Comparison of ENCODE assay signal across 3 cellular contexts in genomic region chr9:38044706-38045105, GRCh38.
TF ChIP-seq lines count a peak whose summit lies in the region.

No MANE protein-coding gene starts in this region.

TF ChIP-seq in IMR-90, 13 proteins besides CTCF, POLR2A, EP300 and RAD21:
- TF ChIP-seq MXI1 (IDR thresholded peaks at IDR 0.05; ENCODE audit: borderline replicate concordance, low read depth, low read length) (no peak), MAZ (IDR thresholded peaks at IDR 0.05; ENCODE audit: borderline replicate concordance, low read depth, low read length) (no peak), CHD1 (IDR thresholded peaks at IDR 0.05; ENCODE audit: low read depth, low read length) (no peak), FOS (IDR thresholded peaks at IDR 0.05; ENCODE audit: low read depth, low read length) (no peak), SMC3 (IDR thresholded peaks at IDR 0.05; ENCODE audit: low read depth, low read length) (no peak), BHLHE40 (IDR thresholded peaks at IDR 0.05; ENCODE audit: low read depth, low read length) (no peak), USF2 (IDR thresholded peaks at IDR 0.05; ENCODE audit: low read depth, low read length) (no peak), CEBPB (IDR thresholded peaks at IDR 0.05; ENCODE audit: low read depth, low read length) (no peak), NFE2L2 (IDR thresholded peaks at IDR 0.05; ENCODE audit: low read depth, low read length) (no peak), MAFK (IDR thresholded peaks at IDR 0.05; ENCODE audit: low read depth, low read length) (no peak), RCOR1 (IDR thresholded peaks at IDR 0.05; ENCODE audit: insufficient replicate concordance, low read length) (no peak), RFX5 (IDR thresholded peaks at IDR 0.05; ENCODE audit: low read depth, low read length) (no peak), ELK1 (IDR thresholded peaks at IDR 0.05; ENCODE audit: borderline replicate concordance, low read depth, low read length) (no peak)
TF ChIP-seq in IMR-90: peak in this region for 0.

TF ChIP-seq in WTC11, 78 proteins besides CTCF, POLR2A, EP300 and RAD21 (continues in another document):
- TF ChIP-seq E2F4 (CRISPR knock-in tag; IDR thresholded peaks at IDR 0.05; ENCODE audit: borderline replicate concordance, low read depth) (no peak), MAX (CRISPR knock-in tag; IDR thresholded peaks at IDR 0.05) (no peak), TP53 (CRISPR knock-in tag; IDR thresholded peaks at IDR 0.05) (no peak), ZNF396 (CRISPR knock-in tag; IDR thresholded peaks at IDR 0.05; ENCODE audit: borderline replicate concordance) (no peak), ZBTB21 (CRISPR knock-in tag; IDR thresholded peaks at IDR 0.05; ENCODE audit: borderline replicate concordance) (no peak), EMX1 (CRISPR knock-in tag; IDR thresholded peaks at IDR 0.05) (no peak), NFATC4 (CRISPR knock-in tag; IDR thresholded peaks at IDR 0.05) (no peak), ZNF232 (CRISPR knock-in tag; IDR thresholded peaks at IDR 0.05) (no peak), GTF2I (CRISPR knock-in tag; conservative IDR thresholded peaks at IDR 0.05) (no peak), JUN (CRISPR knock-in tag; IDR thresholded peaks at IDR 0.05) (no peak), NR2C2 (CRISPR knock-in tag; IDR thresholded peaks at IDR 0.05) (no peak), ZNF121 (CRISPR knock-in tag; IDR thresholded peaks at IDR 0.05) (no peak), ZNF416 (CRISPR knock-in tag; IDR thresholded peaks at IDR 0.05) (no peak), NFYB (CRISPR knock-in tag; conservative IDR thresholded peaks at IDR 0.05; ENCODE audit: low read depth) (no peak), ARID4B (CRISPR knock-in tag; IDR thresholded peaks at IDR 0.05; ENCODE audit: borderline replicate concordance) (no peak), AFF4 (CRISPR knock-in tag; IDR thresholded peaks at IDR 0.05; ENCODE audit: borderline replicate concordance) (no peak)

TF ChIP-seq in HEK293T, 16 proteins besides CTCF, POLR2A, EP300 and RAD21:
- TF ChIP-seq LEF1 (IDR thresholded peaks at IDR 0.05; ENCODE audit: borderline replicate concordance), result no peak
- no peak for TF ChIP-seq PKNOX1 (IDR thresholded peaks at IDR 0.05)
- TF ChIP-seq L3MBTL2 (conservative IDR thresholded peaks at IDR 0.05), result no peak
- no peak for TF ChIP-seq ARNT (IDR thresholded peaks at IDR 0.05)
